Comparison of ENCODE assay signal across 17 cellular contexts in genomic region chr17:57864273-57864672, GRCh38. TPM values are rescaled to one million over a fixed set of nuclear protein-coding genes. Genes with fewer than 3 reads are reported as not detected.
DNase-seq lines count a peak whose midpoint lies in the region; ATAC-seq, FAIRE-seq and TF ChIP-seq lines count a peak whose summit lies in the region.
"Had no signal": no experiment of that assay in that cellular context is flagged by ENCODE, and none has a peak within 500 bp of the region (broad histone marks: within the 10 kb centered on the region; RNA-seq: fewer than 3 reads in every experiment).

No MANE protein-coding gene starts in this region.

- H3K79me2 ChIP-seq in astrocyte (ENCODE audit: insufficient read depth, low read length), result no peaks in the 10 kb centered on the region
- no peaks in the 10 kb centered on the region for H3K79me2 ChIP-seq in OCI-LY7 (ENCODE audit: insufficient read depth, low read depth, low read length)

- TF ChIP-seq CTCF in CD14-positive monocyte (IDR thresholded peaks at IDR 0.05) (no peak), astrocyte (IDR thresholded peaks at IDR 0.05; ENCODE audit: insufficient read depth, low read depth, low read length) (no peak), OCI-LY7 (conservative IDR thresholded peaks at IDR 0.05; ENCODE audit: low read length) (no peak)

- H3K36me3 Mint-ChIP-seq in CD14-positive monocyte, result peaks cover 31 to 45% of the 10 kb centered on the region in 2 donors
- peaks cover 26% of the 10 kb centered on the region for H3K36me3 Mint-ChIP-seq in astrocyte (ENCODE audit: low read depth, unreplicated experiment)
- no peaks in the 10 kb centered on the region for H3K36me3 Mint-ChIP-seq in activated T-helper 17 cell treated with anti-CD3 and anti-CD28 coated beads, Interleukin-2, amount 50 U/mL, for 72 hours (ENCODE audit: low read depth)

- no TSS peak for BruUV-seq in OCI-LY7 (replicated peaks; lab: Mats Ljungman, UMichigan)

- H3K27ac Mint-ChIP-seq in CD14-positive monocyte (peak overlapping the region in 1 of 7 donors; percentile 57), astrocyte (ENCODE audit: unreplicated experiment) (no peak overlapping the region)
- H3K27ac Mint-ChIP-seq in activated T-helper 17 cell treated with anti-CD3 and anti-CD28 coated beads, Interleukin-2, amount 50 U/mL, for 72 hours, result no peak overlapping the region
- H3K27ac Mint-ChIP-seq: HFFc6 had no signal

- H3K36me3 ChIP-seq in astrocyte (ENCODE audit: insufficient read depth, low read length) (peaks cover 4% of the 10 kb centered on the region), rectal smooth muscle tissue (ENCODE audit: control insufficient read depth, insufficient read depth, low read length) (no peaks in the 10 kb centered on the region), OCI-LY7 (ENCODE audit: insufficient read depth, low read length) (no peaks in the 10 kb centered on the region)
- H3K36me3 ChIP-seq: SJCRH30 had no signal

- H3K27me3 Mint-ChIP-seq in CD14-positive monocyte (ENCODE audit: low read depth in 3 of 3), result peaks cover 11 to 18% (median 15%) of the 10 kb centered on the region in 3 donors
- no peaks in the 10 kb centered on the region for H3K27me3 Mint-ChIP-seq in astrocyte (ENCODE audit: low read depth, unreplicated experiment)
- no peaks in the 10 kb centered on the region for H3K27me3 Mint-ChIP-seq in activated T-helper 17 cell treated with anti-CD3 and anti-CD28 coated beads, Interleukin-2, amount 50 U/mL, for 72 hours

- H3K4me1 Mint-ChIP-seq in CD14-positive monocyte (peaks cover 44% of the 10 kb centered on the region), astrocyte (ENCODE audit: low read depth, unreplicated experiment) (peaks cover 47% of the 10 kb centered on the region)
- peaks cover 13% of the 10 kb centered on the region for H3K4me1 Mint-ChIP-seq in activated T-helper 17 cell treated with anti-CD3 and anti-CD28 coated beads, Interleukin-2, amount 50 U/mL, for 72 hours

- POLR2A ChIA-PET in OCI-LY7 (lab: Charles Lee), result interaction anchor here (0.5 kb wide), 1 partner anchor 16 kb away, joined by 3 read pairs; no protein-coding TSS in a partner anchor

- no peak overlapping the region for H3K4me2 ChIP-seq in astrocyte (ENCODE audit: low read length)
- H3K4me2 ChIP-seq in OCI-LY7 (ENCODE audit: low read length), result no peak overlapping the region

- H3K9me2 ChIP-seq in OCI-LY7 (ENCODE audit: insufficient read depth, low read length), result no peaks in the 10 kb centered on the region

- H3K9me3 ChIP-seq in astrocyte (ENCODE audit: insufficient read depth, low read depth, low read length) (no peaks in the 10 kb centered on the region), OCI-LY7 (ENCODE audit: low read length) (no peaks in the 10 kb centered on the region)
- H3K9me3 ChIP-seq: SJCRH30 had no signal

- H3K27me3 ChIP-seq in astrocyte (ENCODE audit: insufficient read depth, low read length) (no peaks in the 10 kb centered on the region), rectal smooth muscle tissue (ENCODE audit: control insufficient read depth, insufficient read depth, low read length) (no peaks in the 10 kb centered on the region)
- H3K27me3 ChIP-seq: SJCRH30 had no signal

- intact Hi-C loops in CD14-positive monocyte (cut with micrococcal nuclease) (loop anchor here in 1 of 2 donors (10.0 kb wide), 1 partner anchor 251 kb away; no protein-coding TSS in a partner anchor), OCI-LY7 (cut with micrococcal nuclease; ENCODE audit: unreplicated experiment) (no loop called here)

- H2AFZ ChIP-seq in astrocyte (ENCODE audit: low read depth, low read length) (no peak overlapping the region), OCI-LY7 (ENCODE audit: low read length) (no peak overlapping the region)

- no peak for ATAC-seq in activated T-helper 17 cell treated with anti-CD3 and anti-CD28 coated beads, Interleukin-2, amount 50 U/mL, for 72 hours (replicated peaks)

- DNase-seq in CD14-positive monocyte (ENCODE audit: low spot score) (peak; percentile 5), astrocyte (ENCODE audit: low read depth) (no peak), islet precursor cell (peak; percentile 43), OCI-LY7 (ENCODE audit: low spot score) (no peak), HPDE6-E6E7 (ENCODE audit: extremely low spot score) (no peak), SIG-M5 treated with dmso at 0.1 percent for 504 hours (lab: John Stamatoyannopoulos, UW; ENCODE audit: unreplicated experiment) (no peak)
- DNase-seq: ACHN, DMS79 treated with DMSO at 0.1 percent for 48 hours, HFFc6, KBM-7, MV-4-11, NCI-H1694 treated with DMSO at 0.1 percent for 48 hours, OCI-M1, SJCRH30 had no signal

- H3K9me3 Mint-ChIP-seq in CD14-positive monocyte, result peaks cover 0 to 2% (median 0%) of the 10 kb centered on the region in 7 donors
- no peaks in the 10 kb centered on the region for H3K9me3 Mint-ChIP-seq in astrocyte (ENCODE audit: unreplicated experiment)
- H3K9me3 Mint-ChIP-seq in activated T-helper 17 cell treated with anti-CD3 and anti-CD28 coated beads, Interleukin-2, amount 50 U/mL, for 72 hours, result no peaks in the 10 kb centered on the region
- H3K9me3 Mint-ChIP-seq: HFFc6 had no signal

- H3K4me3 Mint-ChIP-seq in CD14-positive monocyte (peak overlapping the region in 1 of 2 donors; percentile 51), astrocyte (ENCODE audit: unreplicated experiment) (peak overlapping the region; percentile 52)
- no peak overlapping the region for H3K4me3 Mint-ChIP-seq in activated T-helper 17 cell treated with anti-CD3 and anti-CD28 coated beads, Interleukin-2, amount 50 U/mL, for 72 hours
- H3K4me3 Mint-ChIP-seq: HFFc6 had no signal

- H3K4me3 ChIP-seq in astrocyte (ENCODE audit: insufficient read depth, low read depth, low read length) (no peak overlapping the region), rectal smooth muscle tissue (ENCODE audit: low read length) (no peak overlapping the region), OCI-LY7 (ENCODE audit: low read depth, low read length, poor library complexity, severe bottlenecking) (no peak overlapping the region)
- H3K4me3 ChIP-seq: SJCRH30 had no signal

- CTCF ChIA-PET in OCI-LY7 (lab: Charles Lee; ENCODE audit: unreplicated experiment), result no interaction called here

- peaks cover 37% of the 10 kb centered on the region for H3K4me1 ChIP-seq in astrocyte (ENCODE audit: insufficient read depth, low read length)
- peaks cover 45% of the 10 kb centered on the region for H3K4me1 ChIP-seq in rectal smooth muscle tissue (ENCODE audit: control insufficient read depth, insufficient read depth, low read length)
- H3K4me1 ChIP-seq in OCI-LY7 (ENCODE audit: insufficient read depth, low read length, poor library complexity, severe bottlenecking), result peaks cover 24% of the 10 kb centered on the region

- no peaks in the 10 kb centered on the region for H4K20me1 ChIP-seq in astrocyte (ENCODE audit: insufficient read depth, low read length)
- 0 out of 2 replicates have a peak, but pooled peaks cover 5% of the 10 kb centered on the region for H4K20me1 ChIP-seq in OCI-LY7 (ENCODE audit: insufficient read depth, low read length)

- no peak for FAIRE-seq in astrocyte (lab: Jason Lieb, UNC)
- FAIRE-seq: H54 had no signal

- no peak overlapping the region for H3K27ac ChIP-seq in astrocyte (ENCODE audit: low read depth, low read length)
- peak overlapping the region; percentile 5 for H3K27ac ChIP-seq in rectal smooth muscle tissue (ENCODE audit: low read depth, low read length)
- H3K27ac ChIP-seq in OCI-LY7 (ENCODE audit: low read depth, low read length, poor library complexity, severe bottlenecking), result no peak overlapping the region
- H3K27ac ChIP-seq: SJCRH30 had no signal

- H3K9ac ChIP-seq in astrocyte (ENCODE audit: low read length) (no peak overlapping the region), rectal smooth muscle tissue (ENCODE audit: low read length) (no peak overlapping the region)

RNA-seq across cellular contexts. Expression of gene MRPS23, which starts 14.4 kb away (rescaled TPM):
- polyA plus RNA-seq in CD14-positive monocyte, result 10 to 100 TPM; 32.7 to 40.6 TPM
- 56.9 and 61.3 TPM in 2 replicates for total RNA-seq in astrocyte
- 46.3 and 50.3 TPM in 2 replicates for total RNA-seq in OCI-LY7 (2014; rRNA removed; shearing (Covaris generic))
- total RNA-seq in OCI-LY7 (2022), result 57.3 and 73.5 TPM in 2 replicates
- total RNA-seq in activated T-helper 17 cell treated with anti-CD3 and anti-CD28 coated beads, Interleukin-2, amount 50 U/mL, for 72 hours, result 10 to 100 TPM; 27.5 to 48.5 TPM

Comparison
In these comparisons a context has a peak if more than half of its experiments do, and no peak if none do; other contexts are left out.
1. DNase-seq: peak in CD14-positive monocyte (single experiment) and islet precursor cell (single experiment); none in astrocyte (single experiment), OCI-LY7 (single experiment), HPDE6-E6E7 (single experiment) and SIG-M5 treated with dmso at 0.1 percent for 504 hours (single experiment).